Comparison of ENCODE assay signal across 1 cellular context in the genomic region with DNA sequence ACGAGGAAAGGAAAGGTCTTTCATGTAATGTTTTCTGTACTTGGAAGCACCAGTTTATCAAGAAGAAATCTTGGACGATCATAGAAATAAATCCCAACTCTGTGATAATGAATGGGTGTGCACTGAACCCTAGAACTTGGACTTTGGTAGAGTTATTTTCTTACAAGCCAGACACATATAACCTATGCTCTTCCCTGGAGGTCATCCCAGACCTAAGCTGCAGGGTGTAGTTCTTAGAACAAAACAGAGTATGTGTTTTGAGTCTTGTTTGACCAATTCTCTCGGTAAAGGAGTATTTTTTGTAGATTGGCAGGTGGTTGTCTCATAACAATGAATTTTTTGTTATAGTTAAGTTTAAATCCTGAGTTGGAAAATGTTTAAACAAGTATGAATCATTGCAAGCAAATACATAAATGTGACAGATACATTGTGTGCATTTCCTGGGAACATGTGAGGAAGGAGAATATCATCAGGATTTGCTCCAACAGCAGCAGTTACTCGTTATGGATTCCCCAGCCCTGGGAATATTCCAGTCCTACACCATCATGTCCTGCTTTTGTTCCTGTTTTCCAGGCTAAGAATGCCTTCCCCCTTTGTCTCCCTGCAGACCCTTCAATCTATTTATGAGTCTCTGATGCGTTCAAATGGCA.
A peak's percentile ranks its signal among the peaks of the same experiment; 100 is the strongest.
TF ChIP-seq lines count a peak whose summit lies in the region.

No MANE protein-coding gene starts in this region.

TF ChIP-seq in HepG2, 621 proteins besides CTCF, POLR2A, EP300 and RAD21 (continued from another document):
- peak; percentile 73 for TF ChIP-seq ARID5B (CRISPR knock-in tag; IDR thresholded peaks at IDR 0.05)
- peak; percentile 50 for TF ChIP-seq FOSL2 (CRISPR knock-in tag; IDR thresholded peaks at IDR 0.05)
- TF ChIP-seq RARA (CRISPR knock-in tag; IDR thresholded peaks at IDR 0.05) = 0 out of 2 replicates have a peak, but pooled peaks have one; percentile 17
- no peak for TF ChIP-seq ZNF567 (CRISPR knock-in tag; IDR thresholded peaks at IDR 0.05; ENCODE audit: borderline replicate concordance)
